8 cellular contexts compared by ENCODE assay signal in the genomic region with DNA sequence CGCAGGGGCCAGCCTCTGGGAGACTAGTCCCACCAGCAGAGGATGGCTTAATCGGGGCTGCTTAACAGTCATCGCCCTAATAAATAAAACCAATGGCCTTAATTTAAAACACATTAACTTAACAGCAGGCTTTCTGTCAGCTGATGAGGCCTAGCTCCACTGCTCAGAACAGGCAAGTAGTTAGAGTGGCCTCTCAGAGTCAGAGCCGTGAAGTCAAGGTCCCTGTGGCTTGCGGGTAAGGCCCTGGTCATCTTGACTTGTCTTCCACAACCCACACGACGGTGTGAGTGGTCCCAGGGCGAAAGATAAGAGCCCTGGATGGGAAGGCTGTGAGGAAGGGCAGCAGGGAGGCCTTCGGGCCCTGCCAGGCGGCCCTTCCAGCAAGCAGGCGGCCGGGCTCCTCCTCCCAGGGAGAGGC. TPM values are rescaled to one million over a fixed set of nuclear protein-coding genes. Genes with fewer than 3 reads are reported as not detected.
DNase-seq lines count a peak whose midpoint lies in the region; ATAC-seq and TF ChIP-seq lines count a peak whose summit lies in the region.

No MANE protein-coding gene starts in this region.

- no peaks in the 10 kb centered on the region for H3K27me3 ChIP-seq in A673 (replicated peaks; ENCODE audit: insufficient read depth, low read depth, low read length, poor library complexity)

- peak; percentile 5 for ATAC-seq in GM19023 (IDR thresholded peaks at IDR 0.05; ENCODE audit: unreplicated experiment)
- no peak for ATAC-seq in GM21529 (IDR thresholded peaks at IDR 0.05; ENCODE audit: unreplicated experiment)

- intact Hi-C loops in A673 (cut with micrococcal nuclease; ENCODE audit: unreplicated experiment), result loop anchor here (2.0 kb wide), 2 partner anchors 70 to 106 kb away; no protein-coding TSS in a partner anchor

- H3K4me1 ChIP-seq in A673 (ENCODE audit: insufficient read depth, low read length, poor library complexity, severe bottlenecking), result peaks cover 65% of the 10 kb centered on the region

- BruUV-seq in A673 (replicated peaks; lab: Mats Ljungman, UMichigan), result no TSS peak

- H3K36me3 ChIP-seq in A673 (ENCODE audit: insufficient read depth, low read length, poor library complexity, severe bottlenecking), result no peaks in the 10 kb centered on the region

- H3K4me3 ChIP-seq in A673 (ENCODE audit: low read depth, low read length, poor library complexity, severe bottlenecking) (peak overlapping the region; percentile 76), epithelial cell of esophagus (ENCODE audit: low read length) (no peak overlapping the region)

- H3K27me3 Mint-ChIP-seq in nephron progenitor cell (ENCODE audit: low read depth, poor library complexity), result peaks cover 9% of the 10 kb centered on the region

- H3K4me3 Mint-ChIP-seq in nephron progenitor cell, result no peak overlapping the region

- no peaks in the 10 kb centered on the region for H3K9me3 ChIP-seq in A673 (ENCODE audit: low read depth, low read length, poor library complexity, severe bottlenecking)

- TF ChIP-seq CTCF in A673 (conservative IDR thresholded peaks at IDR 0.05; ENCODE audit: low read depth, low read length), result no peak
- no peak for TF ChIP-seq CTCF in epithelial cell of esophagus (IDR thresholded peaks at IDR 0.05; ENCODE audit: insufficient read depth, low read depth, low read length, missing control alignments)
- no peak for TF ChIP-seq CTCF in nephron progenitor cell (IDR thresholded peaks at IDR 0.05)

- peak overlapping the region; percentile 93 for H3K27ac ChIP-seq in A673 (ENCODE audit: low read depth, low read length, poor library complexity, severe bottlenecking)

- POLR2A ChIA-PET in A673 (lab: Charles Lee; ENCODE audit: low non-redundant PET), result no interaction called here

- CTCF ChIA-PET in A673 (lab: Charles Lee), result no interaction called here

- H3K4me1 Mint-ChIP-seq in nephron progenitor cell, result peaks cover 55% of the 10 kb centered on the region

- H3K27ac Mint-ChIP-seq in nephron progenitor cell, result no peak overlapping the region

- no peaks in the 10 kb centered on the region for H3K36me3 Mint-ChIP-seq in nephron progenitor cell (ENCODE audit: low read depth)

- DNase-seq in A673 (ENCODE audit: low spot score), result no peak
- DNase-seq in RKO (ENCODE audit: low spot score), result peak; percentile 52
- DNase-seq in epithelial cell of esophagus (ENCODE audit: low read depth), result peak; percentile 46
- peak; percentile 24 for DNase-seq in occipital lobe (lab: John Stamatoyannopoulos, UW)
- DNase-seq in NCI-H1105 (lab: John Stamatoyannopoulos, UW), result no peak
- DNase-seq in nephron progenitor cell, result no peak

- H3K9me3 Mint-ChIP-seq in nephron progenitor cell, result no peaks in the 10 kb centered on the region

RNA-seq across cellular contexts. Expression of a gene that starts 11.8 kb away (rescaled TPM):
- 49.8 and 53.9 TPM in 2 replicates for total RNA-seq in A673 (2021)
- 24.2 TPM for total RNA-seq in occipital lobe

Comparison
In these comparisons a context has a peak if more than half of its experiments do, and no peak if none do; other contexts are left out.
1. DNase-seq: peak in RKO (single experiment), epithelial cell of esophagus (single experiment) and occipital lobe (single experiment); none in A673 (single experiment), NCI-H1105 (single experiment) and nephron progenitor cell (single experiment).